In the genomic region with DNA sequence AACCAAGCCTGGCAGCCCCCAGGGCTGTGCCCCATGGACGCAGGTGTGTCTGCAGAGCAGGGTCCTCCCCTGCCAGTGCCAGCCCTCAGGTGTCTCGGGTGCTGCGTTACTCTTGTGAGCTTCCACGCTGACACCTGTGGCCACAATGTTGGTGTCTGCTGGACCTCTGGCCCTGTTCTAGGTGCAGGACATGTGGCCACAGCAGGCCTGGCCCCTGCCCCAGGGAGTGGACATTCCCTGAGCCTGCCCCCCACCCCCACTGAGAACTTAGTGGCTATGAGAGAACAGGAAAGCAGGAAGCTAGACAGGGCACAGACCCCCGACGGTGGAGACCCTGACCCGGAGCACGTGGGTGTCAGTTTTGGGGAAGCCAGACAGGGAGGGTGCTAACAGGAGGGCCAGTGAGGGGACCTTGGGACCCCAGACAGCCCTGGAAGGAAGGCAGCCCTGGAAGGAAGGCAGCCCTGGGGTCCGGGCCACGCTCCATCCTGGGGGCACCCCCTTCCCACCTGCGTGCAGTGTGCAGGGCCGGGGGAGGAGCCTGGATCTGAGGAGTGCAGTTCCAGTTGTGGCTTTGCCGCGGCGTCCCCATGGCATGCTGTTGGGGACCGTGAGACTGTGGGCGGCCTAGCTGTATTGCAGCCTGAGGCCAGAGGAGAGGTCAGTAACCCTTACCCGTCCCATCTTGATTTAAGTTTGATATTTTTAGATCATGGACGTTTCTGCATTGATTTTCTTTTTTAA, we compare ENCODE assay signal across 12 cellular contexts. TPM values are rescaled to one million over a fixed set of nuclear protein-coding genes. Genes with fewer than 3 reads are reported as not detected.
DNase-seq lines count a peak whose midpoint lies in the region; ATAC-seq and TF ChIP-seq lines count a peak whose summit lies in the region.
"Had no signal": no experiment of that assay in that cellular context is flagged by ENCODE, and none has a peak within 500 bp of the region (broad histone marks: within the 10 kb centered on the region; RNA-seq: fewer than 3 reads in every experiment).

No MANE protein-coding gene starts in this region.

- peak overlapping the region; percentile 65 for H3K4me3 Mint-ChIP-seq in Caco-2 (ENCODE audit: unreplicated experiment)
- H3K4me3 Mint-ChIP-seq: CD14-positive monocyte had no signal

- BruUV-seq in Caco-2 (replicated peaks; lab: Mats Ljungman, UMichigan): TSS peak; percentile 61

- no peak for DNase-seq in Caco-2
- DNase-seq in medulla oblongata (ENCODE audit: extremely low spot score): no peak
- no peak for DNase-seq in T-helper 1 cell
- no peak for DNase-seq in stimulated activated CD4-positive, alpha-beta T cell treated with anti-CD3 and anti-CD28 coated beads, Interleukin-4, amount 100 ng/mL, for 24 hours
- DNase-seq: activated CD4-positive, alpha-beta T cell treated with anti-CD3 and anti-CD28 coated beads, Interleukin-2, amount 50 U/mL, for 4 hours; activated naive CD4-positive, alpha-beta T cell treated with anti-CD3 and anti-CD28 coated beads, Interleukin-2, amount 50 U/mL, for 16 hours; NCI-H526 had no signal

- H3K4me3 ChIP-seq in Caco-2 (ENCODE audit: low read depth, low read length) (no peak overlapping the region), skin epidermis (no peak overlapping the region)

- POLR2A ChIA-PET in Caco-2 (lab: Charles Lee): interaction anchor here (0.6 to 0.9 kb wide), 2 partner anchors 34 to 71 kb away, joined by 5 to 7 read pairs; no protein-coding TSS in a partner anchor

- H3K36me3 ChIP-seq in Caco-2 (ENCODE audit: control insufficient read depth, insufficient read depth, low read length): no peaks in the 10 kb centered on the region

- H3K4me1 Mint-ChIP-seq in Caco-2 (ENCODE audit: low read depth, unreplicated experiment): peaks cover 18% of the 10 kb centered on the region
- H3K4me1 Mint-ChIP-seq: CD14-positive monocyte had no signal

- intact Hi-C loops in Caco-2 (cut with micrococcal nuclease; ENCODE audit: unreplicated experiment): loop anchor here (1.0 kb wide), 1 partner anchor 70 kb away; no protein-coding TSS in a partner anchor

- peak overlapping the region; percentile 90 for H3K27ac ChIP-seq in angular gyrus (ENCODE audit: low read depth, low read length)
- peak overlapping the region; percentile 94 for H3K27ac ChIP-seq in layer of hippocampus (ENCODE audit: low read depth, low read length)
- peak overlapping the region in 20 of 21 experiments; percentile 61 to 92 (median 82) for H3K27ac ChIP-seq in skin epidermis

- CTCF ChIA-PET in Caco-2 (lab: Charles Lee): interaction anchor here (0.6 to 1.2 kb wide), 10 partner anchors 10 to 225 kb away, joined by 3 to 16 read pairs (median 4); no protein-coding TSS in a partner anchor

- H3K4me1 ChIP-seq in Caco-2: peaks cover 81% of the 10 kb centered on the region

- no peak for TF ChIP-seq CTCF in Caco-2 (IDR thresholded peaks at IDR 0.05; ENCODE audit: insufficient read depth in 1 of 2, low read depth in 1 of 2, low read length in 1 of 2, severe bottlenecking in 1 of 2, unreplicated experiment in 1 of 2)

- H3K27me3 Mint-ChIP-seq in Caco-2 (ENCODE audit: insufficient read depth, unreplicated experiment): no peaks in the 10 kb centered on the region

- H3K27me3 ChIP-seq in Caco-2 (replicated peaks; ENCODE audit: control insufficient read depth, insufficient read depth, low read length) (no peaks in the 10 kb centered on the region), layer of hippocampus (ENCODE audit: control insufficient read depth, insufficient read depth, low read length) (no peaks in the 10 kb centered on the region)

- H3K9me3 ChIP-seq in Caco-2: no peaks in the 10 kb centered on the region

- ATAC-seq in HG02623 (IDR thresholded peaks at IDR 0.05; ENCODE audit: unreplicated experiment): no peak

- H3K9me3 Mint-ChIP-seq in Caco-2 (ENCODE audit: unreplicated experiment): no peaks in the 10 kb centered on the region
- H3K9me3 Mint-ChIP-seq: CD14-positive monocyte had no signal

- H3K36me3 Mint-ChIP-seq in Caco-2 (ENCODE audit: insufficient read depth, unreplicated experiment): peaks cover 13% of the 10 kb centered on the region

- H3K27ac Mint-ChIP-seq in Caco-2 (ENCODE audit: unreplicated experiment): peak overlapping the region; percentile 95

RNA-seq across cellular contexts. Expression of gene PPARA, which starts 43.9 kb away (rescaled TPM):
- 13.4 and 15.9 TPM in 2 replicates for total RNA-seq in Caco-2 (2022)
